Comparison of ENCODE assay signal across 8 cellular contexts in the genomic region with DNA sequence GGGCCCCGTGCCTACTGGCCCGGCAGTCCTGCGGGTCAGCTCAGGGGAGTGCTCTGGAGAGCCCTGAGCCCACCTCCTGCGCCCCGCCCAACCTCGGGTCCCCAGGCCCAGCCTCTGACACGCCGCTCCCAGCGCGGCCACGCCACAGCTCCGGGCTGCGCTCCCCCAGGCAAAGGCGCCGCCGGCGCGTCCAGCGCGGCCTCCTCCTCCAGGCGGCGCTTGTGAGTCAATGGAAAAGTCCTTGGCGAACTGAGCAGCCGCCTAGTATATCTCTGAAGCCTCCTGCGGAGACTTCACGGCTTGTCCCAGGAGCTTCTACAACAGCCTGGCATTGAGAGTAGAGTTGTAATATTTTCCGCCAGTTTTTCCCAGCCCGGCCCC. TPM values are rescaled to one million over a fixed set of nuclear protein-coding genes. Genes with fewer than 3 reads are reported as not detected.
DNase-seq lines count a peak whose midpoint lies in the region; ATAC-seq and TF ChIP-seq lines count a peak whose summit lies in the region.

No MANE protein-coding gene starts in this region.

- intact Hi-C loops in left ventricle myocardium inferior (cut with micrococcal nuclease), result no loop called here
- intact Hi-C loops in transverse colon (cut with DNase I; ENCODE audit: low total_unique reads), result loop anchor here (5.0 kb wide), 1 partner anchor 354 kb away; no protein-coding TSS in a partner anchor

- peaks cover 69% of the 10 kb centered on the region for H3K27me3 Mint-ChIP-seq in progenitor cell of endocrine pancreas

- H3K4me3 ChIP-seq in adipocyte (ENCODE audit: low read length) (peak overlapping the region; percentile 74), left ventricle myocardium inferior (peak overlapping the region; percentile 72), transverse colon (peak overlapping the region; percentile 6 to 66 (median 42))

- no peaks in the 10 kb centered on the region for H3K36me3 ChIP-seq in adipocyte (ENCODE audit: control insufficient read depth, insufficient read depth, low read length, severe bottlenecking)
- H3K36me3 ChIP-seq in left ventricle myocardium inferior, result no peaks in the 10 kb centered on the region
- H3K36me3 ChIP-seq in transverse colon, result no peaks in the 10 kb centered on the region

- H3K9ac ChIP-seq in adipocyte (ENCODE audit: low read length), result no peak overlapping the region

- no peaks in the 10 kb centered on the region for H3K4me1 Mint-ChIP-seq in progenitor cell of endocrine pancreas (ENCODE audit: low read depth)

- DNase-seq in DMS79 (lab: John Stamatoyannopoulos, UW) (peak; percentile 12), SKM-1 (lab: John Stamatoyannopoulos, UW; ENCODE audit: unreplicated experiment) (peak; percentile 18), adipocyte (ENCODE audit: low read depth) (peak; percentile 77), left ventricle myocardium inferior (peak; percentile 77), progenitor cell of endocrine pancreas (ENCODE audit: low spot score, unreplicated experiment) (peak; percentile 78), transverse colon (peak; percentile 83)

- TF ChIP-seq EP300 in transverse colon (IDR thresholded peaks at IDR 0.05; ENCODE audit: low read depth), result no peak

- H3K27ac ChIP-seq in left ventricle myocardium inferior (replicated peaks), result no peak overlapping the region
- peak overlapping the region; percentile 37 to 57 (median 50) for H3K27ac ChIP-seq in transverse colon

- no peaks in the 10 kb centered on the region for H3K9me3 ChIP-seq in adipocyte (ENCODE audit: control insufficient read depth, low read length)
- no peaks in the 10 kb centered on the region for H3K9me3 ChIP-seq in left ventricle myocardium inferior (replicated peaks)
- H3K9me3 ChIP-seq in transverse colon, result no peaks in the 10 kb centered on the region

- H3K9me3 Mint-ChIP-seq in progenitor cell of endocrine pancreas (ENCODE audit: low read depth), result peaks cover 3% of the 10 kb centered on the region

- TF ChIP-seq POLR2A in transverse colon (IDR thresholded peaks at IDR 0.05), result no peak

- H3K27ac Mint-ChIP-seq in progenitor cell of endocrine pancreas, result no peak overlapping the region

- peak; percentile 94 for TF ChIP-seq CTCF in left ventricle myocardium inferior (IDR thresholded peaks at IDR 0.05; ENCODE audit: borderline replicate concordance)
- peak; percentile 74 for TF ChIP-seq CTCF in progenitor cell of endocrine pancreas (IDR thresholded peaks at IDR 0.05; ENCODE audit: unreplicated experiment)
- TF ChIP-seq CTCF in transverse colon (IDR thresholded peaks at IDR 0.05), result peak; percentile 76 to 93 (median 87)

- ATAC-seq in HG03139 (IDR thresholded peaks at IDR 0.05; ENCODE audit: unreplicated experiment) (peak; percentile 47), HG02840 (IDR thresholded peaks at IDR 0.05; ENCODE audit: low FRiP score, unreplicated experiment) (no peak)

- H3K27me3 ChIP-seq in adipocyte (replicated peaks; ENCODE audit: control insufficient read depth, insufficient read depth, low read length) (peaks cover 24% of the 10 kb centered on the region), left ventricle myocardium inferior (ENCODE audit: low read depth) (peaks cover 88% of the 10 kb centered on the region), transverse colon (peaks cover 54% of the 10 kb centered on the region)

- WGBS in transverse colon (ENCODE audit: low coverage in 1 of 2), 2 donors, result 0 to 1% methylated on average over 3 to 24 of the region's 28 CpGs

- in situ Hi-C loops in transverse colon (cut with MboI; ENCODE audit: low pct_ligation_motif_present in 1 of 4, low pct_unique_long_range_greater_than_20kb in 1 of 4, low sequenced_read_pairs in 3 of 4), result no loop called here

- H3K4me3 Mint-ChIP-seq in progenitor cell of endocrine pancreas (ENCODE audit: low read depth), result peak overlapping the region; percentile 67

- H3K36me3 Mint-ChIP-seq in progenitor cell of endocrine pancreas (ENCODE audit: insufficient read depth), result no peaks in the 10 kb centered on the region

- H3K4me1 ChIP-seq in adipocyte (ENCODE audit: control insufficient read depth, insufficient read depth, low read length), result peaks cover 4% of the 10 kb centered on the region
- H3K4me1 ChIP-seq in left ventricle myocardium inferior, result peaks cover 35% of the 10 kb centered on the region
- peaks cover 0 to 30% (median 25%) of the 10 kb centered on the region in 4 donors for H3K4me1 ChIP-seq in transverse colon

RNA-seq across cellular contexts. Expression of a gene that starts 29.5 kb away (rescaled TPM):
- total RNA-seq in left ventricle myocardium inferior, result 14.6 TPM
- 22.4 and 23.2 TPM in 2 replicates for total RNA-seq in progenitor cell of endocrine pancreas
- 10 to 100 TPM in 2 of 4 donors, 1 to 10 TPM in 2; 6.8 to 12.2 (median 9.9) TPM for total RNA-seq in transverse colon

Comparison
In these comparisons a context has a peak if more than half of its experiments do, and no peak if none do; other contexts are left out.
1. DNase-seq: peak in every context shown above with its lines; median percentile 83 in transverse colon; 78 in progenitor cell of endocrine pancreas; 77 in adipocyte; 77 in left ventricle myocardium inferior; 18 in SKM-1; 12 in DMS79.